In genomic region chr4:81921757-81922159, GRCh38 we compare ENCODE assay signal across 16 cellular contexts.
DNase-seq lines count a peak whose midpoint lies in the region; ATAC-seq and TF ChIP-seq lines count a peak whose summit lies in the region.
"Had no signal": no experiment of that assay in that cellular context is flagged by ENCODE, and none has a peak within 500 bp of the region (broad histone marks: within the 10 kb centered on the region; RNA-seq: fewer than 3 reads in every experiment).

No MANE protein-coding gene starts in this region.

- WGBS in mesendoderm (ENCODE audit: extremely low coverage, insufficient coverage, low lambda C conversion rate) = no CpG with 5 or more reads among the region's 4 CpGs
- 51 to 62% methylated on average over 4 of the region's 4 CpGs for WGBS in lower leg skin, 2 donors

- H3K4me3 ChIP-seq in SK-N-MC = no peak overlapping the region
- no peak overlapping the region for H3K4me3 ChIP-seq in mesendoderm (ENCODE audit: low read length)
- no peak overlapping the region for H3K4me3 ChIP-seq in lower leg skin (ENCODE audit: low read depth, poor library complexity, severe bottlenecking)
- H3K4me3 ChIP-seq: lung had no signal

- H3K9ac ChIP-seq in SK-N-MC (ENCODE audit: insufficient read length) (no peak overlapping the region), mesendoderm (ENCODE audit: low read length) (no peak overlapping the region)

- H3K36me3 ChIP-seq in SK-N-MC (ENCODE audit: insufficient read depth, low read length) (no peaks in the 10 kb centered on the region), mesendoderm (ENCODE audit: control insufficient read depth, insufficient read depth, low read length) (no peaks in the 10 kb centered on the region)
- H3K36me3 ChIP-seq: brain microvascular endothelial cell had no signal

- DNase-seq in SK-N-MC (ENCODE audit: low read depth, low spot score) = peak; percentile 47
- peak; percentile 26 for DNase-seq in mesendoderm
- no peak for DNase-seq in NCI-H187 (lab: John Stamatoyannopoulos, UW)
- no peak for DNase-seq in lower leg skin (ENCODE audit: low spot score in 2 of 2)
- DNase-seq in DMS 273 (lab: John Stamatoyannopoulos, UW; ENCODE audit: unreplicated experiment) = no peak
- DNase-seq: activated CD8-positive, alpha-beta memory T cell treated with anti-CD3 and anti-CD28 coated beads for 24 hours; brain microvascular endothelial cell; erythroblast; IMR-90; NCI-H774; stimulated activated CD4-positive, alpha-beta T cell treated with anti-CD3 and anti-CD28 coated beads, Interleukin-1b, Interleukin-23, amount 100 ng/mL, for 48 hours had no signal

- TF ChIP-seq POLR2A in lower leg skin (IDR thresholded peaks at IDR 0.05) = no peak

- no peak overlapping the region for H3K27ac ChIP-seq in SK-N-MC
- no peak overlapping the region for H3K27ac ChIP-seq in mesendoderm (ENCODE audit: low read depth, low read length)
- H3K27ac ChIP-seq: brain microvascular endothelial cell had no signal

- intact Hi-C loops in lower leg skin (cut with DNase I; ENCODE audit: low total_unique reads) = no loop called here

- no peaks in the 10 kb centered on the region for H3K4me1 ChIP-seq in mesendoderm (ENCODE audit: control insufficient read depth, low read depth, low read length)

- H2AK5ac ChIP-seq in mesendoderm (ENCODE audit: low read length) = no peak overlapping the region

- H3K9me3 ChIP-seq in SK-N-MC (ENCODE audit: low read depth, low read length) = no peaks in the 10 kb centered on the region

- H3K4me2 ChIP-seq in mesendoderm (ENCODE audit: low read length) = no peak overlapping the region

- H3K4ac ChIP-seq in mesendoderm (ENCODE audit: low read depth, low read length) = no peak overlapping the region

- no peak overlapping the region for H4K8ac ChIP-seq in mesendoderm (ENCODE audit: low read depth, low read length)

- TF ChIP-seq CTCF in lower leg skin (IDR thresholded peaks at IDR 0.05) = no peak

- ATAC-seq in GM18511 (IDR thresholded peaks at IDR 0.05; ENCODE audit: unreplicated experiment) = peak; percentile 71
- ATAC-seq in HG02938 (IDR thresholded peaks at IDR 0.05; ENCODE audit: unreplicated experiment) = peak; percentile 54
- ATAC-seq: activated CD4-positive, CD25-positive, alpha-beta regulatory T cell treated with anti-CD3 and anti-CD28 coated beads, Interleukin-2, amount 50 U/mL, for 24 hours; Panc1 had no signal

- H2BK5ac ChIP-seq in mesendoderm (ENCODE audit: low read length) = no peak overlapping the region

- no peak overlapping the region for H3K56ac ChIP-seq in mesendoderm (ENCODE audit: low read length)

- no peak overlapping the region for H2BK15ac ChIP-seq in mesendoderm (replicated peaks; ENCODE audit: low read depth)

- H3K23ac ChIP-seq in mesendoderm (ENCODE audit: low read length) = no peak overlapping the region

- H3K27me3 ChIP-seq in mesendoderm (ENCODE audit: insufficient read depth, low read length, poor library complexity) = no peaks in the 10 kb centered on the region
- H3K27me3 ChIP-seq: brain microvascular endothelial cell had no signal

- H2BK120ac ChIP-seq in mesendoderm (ENCODE audit: low read depth, low read length) = no peak overlapping the region

- no peak overlapping the region for H3K18ac ChIP-seq in mesendoderm (ENCODE audit: low read length)

- no peak overlapping the region for H4K5ac ChIP-seq in mesendoderm (ENCODE audit: low read length)

- no peaks in the 10 kb centered on the region for H3K79me2 ChIP-seq in mesendoderm (ENCODE audit: control insufficient read depth, insufficient read depth, low read length)

- H3K79me1 ChIP-seq in mesendoderm (ENCODE audit: low read length) = no peaks in the 10 kb centered on the region

Comparison
In these comparisons a context has a peak if more than half of its experiments do, and no peak if none do; other contexts are left out.
1. DNase-seq: peak in SK-N-MC (single experiment) and mesendoderm (single experiment); none in NCI-H187 (0 of 2), lower leg skin (0 of 2) and DMS 273 (single experiment).